Comparison of ENCODE assay signal across 16 cellular contexts in genomic region chr6:42259841-42260395, GRCh38. TPM values are rescaled to one million over a fixed set of nuclear protein-coding genes. Genes with fewer than 3 reads are reported as not detected.
DNase-seq lines count a peak whose midpoint lies in the region; ATAC-seq and TF ChIP-seq lines count a peak whose summit lies in the region.
"Had no signal": no experiment of that assay in that cellular context is flagged by ENCODE, and none has a peak within 500 bp of the region (broad histone marks: within the 10 kb centered on the region; RNA-seq: fewer than 3 reads in every experiment).

No MANE protein-coding gene starts in this region.

- peak overlapping the region; percentile 75 for H3K4me2 ChIP-seq in HCT116 (ENCODE audit: low read length)

- TF ChIP-seq CTCF in A673 (conservative IDR thresholded peaks at IDR 0.05; ENCODE audit: low read depth, low read length) (no peak), HCT116 (IDR thresholded peaks at IDR 0.05 in 2 of 3, conservative IDR thresholded peaks at IDR 0.05 in 1 of 3; ENCODE audit: borderline replicate concordance in 1 of 3, insufficient read depth in 1 of 3, low read depth in 2 of 3, low read length in 2 of 3) (no peak), adrenal gland (IDR thresholded peaks at IDR 0.05) (no peak), dorsolateral prefrontal cortex (IDR thresholded peaks at IDR 0.05 in 54 of 56, conservative IDR thresholded peaks at IDR 0.05 in 2 of 56; ENCODE audit: low read depth in 1 of 56, partially characterized antibody in 56 of 56) (no peak)

- H3K9me2 ChIP-seq in HCT116 (ENCODE audit: insufficient read depth) = no peaks in the 10 kb centered on the region

- H3K27ac ChIP-seq in A673 (ENCODE audit: low read depth, low read length, poor library complexity, severe bottlenecking) = peak overlapping the region; percentile 22
- H3K27ac ChIP-seq in HCT116 (ENCODE audit: low read depth, low read length) = peak overlapping the region; percentile 56
- peak overlapping the region in 3 of 5 donors; percentile 26 to 73 (median 47) for H3K27ac ChIP-seq in adrenal gland
- H3K27ac ChIP-seq in rectal smooth muscle tissue (ENCODE audit: low read depth, low read length) = no peak overlapping the region
- no peak overlapping the region for H3K27ac ChIP-seq in dorsolateral prefrontal cortex

- RAD21 ChIA-PET in HCT116 (lab: Charles Lee; ENCODE audit: low non-redundant PET in 1 of 2, low total read pairs in 2 of 2, uncharacterized antibody in 2 of 2, unreplicated experiment in 2 of 2) = interaction anchor here (1.5 to 2.8 kb wide), 2 partner anchors 288 kb away, joined by 8 to 18 read pairs; no protein-coding TSS in a partner anchor

- H3K27me3 Mint-ChIP-seq in activated naive CD4-positive, alpha-beta T cell treated with anti-CD3 and anti-CD28 coated beads, Interleukin-2, amount 10 ng/mL, durations not matched to agents 7 days and 5 days = no peaks in the 10 kb centered on the region
- H3K27me3 Mint-ChIP-seq in activated T-helper 17 cell treated with anti-CD3 and anti-CD28 coated beads, Interleukin-2, amount 50 U/mL, for 72 hours = no peaks in the 10 kb centered on the region
- H3K27me3 Mint-ChIP-seq: activated naive CD8-positive, alpha-beta T cell had no signal

- H3K4me3 Mint-ChIP-seq in activated naive CD4-positive, alpha-beta T cell treated with anti-CD3 and anti-CD28 coated beads, Interleukin-2, amount 10 ng/mL, durations not matched to agents 7 days and 5 days = no peak overlapping the region
- H3K4me3 Mint-ChIP-seq in activated T-helper 17 cell treated with anti-CD3 and anti-CD28 coated beads, Interleukin-2, amount 50 U/mL, for 72 hours = no peak overlapping the region
- H3K4me3 Mint-ChIP-seq: activated naive CD8-positive, alpha-beta T cell; mesothelial cell of epicardium; neural crest cell had no signal

- no peak overlapping the region for H3K27ac Mint-ChIP-seq in activated naive CD4-positive, alpha-beta T cell treated with anti-CD3 and anti-CD28 coated beads, Interleukin-2, amount 10 ng/mL, durations not matched to agents 7 days and 5 days
- no peak overlapping the region for H3K27ac Mint-ChIP-seq in activated T-helper 17 cell treated with anti-CD3 and anti-CD28 coated beads, Interleukin-2, amount 50 U/mL, for 72 hours
- H3K27ac Mint-ChIP-seq: activated naive CD8-positive, alpha-beta T cell; mesothelial cell of epicardium had no signal

- BruUV-seq in A673 (replicated peaks; lab: Mats Ljungman, UMichigan) (no TSS peak), HCT116 (replicated peaks; lab: Mats Ljungman, UMichigan) (TSS peak; percentile 47)

- H3K4me1 ChIP-seq in A673 (ENCODE audit: insufficient read depth, low read length, poor library complexity, severe bottlenecking) (peaks cover 18% of the 10 kb centered on the region), HCT116 (ENCODE audit: control insufficient read depth in 1 of 2, insufficient read depth in 2 of 2, low read length in 2 of 2) (peaks cover 8 to 23% of the 10 kb centered on the region in 2 experiments; a peak in 3 of 4 replicates), adrenal gland (replicated peaks in 1 of 2) (peaks cover 0 to 20% of the 10 kb centered on the region in 2 donors), rectal smooth muscle tissue (ENCODE audit: control insufficient read depth, insufficient read depth, low read length) (peaks cover 4% of the 10 kb centered on the region)
- H3K4me1 ChIP-seq: HAP-1 had no signal

- H2AFZ ChIP-seq in HCT116 (ENCODE audit: low read depth, low read length, poor library complexity, severe bottlenecking) = no peak overlapping the region

- TF ChIP-seq POLR2A in HCT116 (IDR thresholded peaks at IDR 0.05; ENCODE audit: borderline replicate concordance, extremely low read depth, insufficient read depth, insufficient read length) (no peak), adrenal gland (IDR thresholded peaks at IDR 0.05) (no peak)

- no peak for ATAC-seq in HCT116
- ATAC-seq in activated T-helper 17 cell treated with anti-CD3 and anti-CD28 coated beads, Interleukin-2, amount 50 U/mL, for 72 hours (replicated peaks) = no peak
- ATAC-seq in HG02763 (IDR thresholded peaks at IDR 0.05; ENCODE audit: unreplicated experiment) = no peak

- 76 to 81% (median 79%) methylated on average over 10 of the region's 10 CpGs for WGBS in adrenal gland, 4 donors

- CTCF ChIA-PET in A673 (lab: Charles Lee) = interaction anchor here (3.1 kb wide), 1 partner anchor 288 kb away, joined by 43 read pairs; no protein-coding TSS in a partner anchor
- CTCF ChIA-PET in HCT116 (lab: Charles Lee) = interaction anchor here (1.0 to 3.7 kb wide), 8 partner anchors 20 to 301 kb away, joined by 3 to 59 read pairs (median 4); no protein-coding TSS in a partner anchor
- CTCF ChIA-PET in activated naive CD4-positive, alpha-beta T cell treated with anti-CD3 and anti-CD28 coated beads, Interleukin-2, amount 10 ng/mL, durations not matched to agents 7 days and 5 days (lab: Charles Lee) = interaction anchor here (0.9 to 5.8 kb wide), 6 partner anchors 10 to 291 kb away, joined by 3 to 64 read pairs (median 5); no protein-coding TSS in a partner anchor

- intact Hi-C loops in A673 (cut with micrococcal nuclease; ENCODE audit: unreplicated experiment) = loop anchor here (2.0 to 5.0 kb wide), 3 partner anchors 191 to 287 kb away; partner anchors contain the start of gene TRERF1
- intact Hi-C loops in HCT116 (cut with micrococcal nuclease) = loop anchor here (5.0 kb wide), 2 partner anchors 192 to 272 kb away; partner anchors contain the start of gene TRERF1
- intact Hi-C loops in adrenal gland (cut with DNase I) = no loop called here
- intact Hi-C loops in dorsolateral prefrontal cortex (cut with DNase I) = loop anchor here (5.0 kb wide), 2 partner anchors 192 to 287 kb away; partner anchors contain the start of gene TRERF1 (in 1 of the 2)

- H3K79me2 ChIP-seq in HCT116 (ENCODE audit: insufficient read depth, low read length) = no peaks in the 10 kb centered on the region

- no peaks in the 10 kb centered on the region for H3K27me3 ChIP-seq in A673 (replicated peaks; ENCODE audit: insufficient read depth, low read depth, low read length, poor library complexity)
- H3K27me3 ChIP-seq in HCT116 (ENCODE audit: insufficient read depth, low read length) = no peaks in the 10 kb centered on the region
- H3K27me3 ChIP-seq in adrenal gland = no peaks in the 10 kb centered on the region
- H3K27me3 ChIP-seq in rectal smooth muscle tissue (ENCODE audit: control insufficient read depth, insufficient read depth, low read length) = no peaks in the 10 kb centered on the region
- no peaks in the 10 kb centered on the region for H3K27me3 ChIP-seq in dorsolateral prefrontal cortex
- H3K27me3 ChIP-seq: esophagus muscularis mucosa had no signal

- no peaks in the 10 kb centered on the region for H3K4me1 Mint-ChIP-seq in activated naive CD4-positive, alpha-beta T cell treated with anti-CD3 and anti-CD28 coated beads, Interleukin-2, amount 10 ng/mL, durations not matched to agents 7 days and 5 days
- no peaks in the 10 kb centered on the region for H3K4me1 Mint-ChIP-seq in activated T-helper 17 cell treated with anti-CD3 and anti-CD28 coated beads, Interleukin-2, amount 50 U/mL, for 72 hours

- DNase-seq in A673 (ENCODE audit: low spot score) (peak; percentile 75), HCT116 (ENCODE audit: low read depth, low spot score) (no peak), adrenal gland (no peak), dorsolateral prefrontal cortex (no peak)
- DNase-seq in activated naive CD4-positive, alpha-beta T cell treated with anti-CD3 and anti-CD28 coated beads, Interleukin-2, amount 10 ng/mL, durations not matched to agents 7 days and 5 days = no peak
- DNase-seq: activated CD4-positive, alpha-beta T cell treated with anti-CD3 and anti-CD28 coated beads for 4 hours; head of caudate nucleus; NCI-H446 had no signal

- peak overlapping the region; percentile 39 for H3K4me3 ChIP-seq in A673 (ENCODE audit: low read depth, low read length, poor library complexity, severe bottlenecking)
- peak overlapping the region; percentile 60 to 62 for H3K4me3 ChIP-seq in HCT116 (replicated peaks in 1 of 2; ENCODE audit: low read depth in 1 of 2, low read length in 2 of 2)
- no peak overlapping the region for H3K4me3 ChIP-seq in adrenal gland
- H3K4me3 ChIP-seq in rectal smooth muscle tissue (ENCODE audit: low read length) = peak overlapping the region; percentile 32
- peak overlapping the region in 1 of 59 donors; percentile 6 for H3K4me3 ChIP-seq in dorsolateral prefrontal cortex
- H3K4me3 ChIP-seq: esophagus muscularis mucosa, HAP-1 had no signal

- H4K20me1 ChIP-seq in HCT116 (ENCODE audit: insufficient read depth) = no peaks in the 10 kb centered on the region

- H3K36me3 Mint-ChIP-seq in activated naive CD4-positive, alpha-beta T cell treated with anti-CD3 and anti-CD28 coated beads, Interleukin-2, amount 10 ng/mL, durations not matched to agents 7 days and 5 days = peaks cover 14% of the 10 kb centered on the region
- peaks cover 27% of the 10 kb centered on the region for H3K36me3 Mint-ChIP-seq in activated T-helper 17 cell treated with anti-CD3 and anti-CD28 coated beads, Interleukin-2, amount 50 U/mL, for 72 hours (ENCODE audit: low read depth)

- no peak for TF ChIP-seq RAD21 in HCT116 (IDR thresholded peaks at IDR 0.05; ENCODE audit: low read depth)

- H3K36me3 ChIP-seq in A673 (ENCODE audit: insufficient read depth, low read length, poor library complexity, severe bottlenecking) (no peaks in the 10 kb centered on the region), HCT116 (ENCODE audit: control insufficient read depth in 1 of 2, insufficient read depth in 2 of 2, low read length in 2 of 2) (0 out of 4 replicates have a peak, but pooled peaks cover 0 to 4% of the 10 kb centered on the region in 2 experiments), adrenal gland (replicated peaks in 1 of 2) (no peaks in the 10 kb centered on the region), rectal smooth muscle tissue (ENCODE audit: control insufficient read depth, insufficient read depth, low read length) (peaks cover 2% of the 10 kb centered on the region)

- H3K9ac ChIP-seq in HCT116 (ENCODE audit: low read length) (peak overlapping the region; percentile 61), rectal smooth muscle tissue (ENCODE audit: low read length) (no peak overlapping the region)

- POLR2A ChIA-PET in A673 (lab: Charles Lee; ENCODE audit: low non-redundant PET) (no interaction called here), HCT116 (lab: Charles Lee) (interaction anchor here (1.1 to 1.5 kb wide), 3 partner anchors 34 to 304 kb away, joined by 3 to 9 read pairs (median 3); partner anchors contain the start of gene UBR2)

- H3K9me3 ChIP-seq in A673 (ENCODE audit: low read depth, low read length, poor library complexity, severe bottlenecking) (no peaks in the 10 kb centered on the region), HCT116 (ENCODE audit: control insufficient read depth in 1 of 2, insufficient read depth in 1 of 2, low read depth in 1 of 2, low read length in 2 of 2) (no peaks in the 10 kb centered on the region), adrenal gland (replicated peaks in 1 of 3) (no peaks in the 10 kb centered on the region)
- H3K9me3 ChIP-seq: esophagus muscularis mucosa, HAP-1 had no signal

- no peaks in the 10 kb centered on the region for H3K9me3 Mint-ChIP-seq in activated naive CD4-positive, alpha-beta T cell treated with anti-CD3 and anti-CD28 coated beads, Interleukin-2, amount 10 ng/mL, durations not matched to agents 7 days and 5 days
- no peaks in the 10 kb centered on the region for H3K9me3 Mint-ChIP-seq in activated T-helper 17 cell treated with anti-CD3 and anti-CD28 coated beads, Interleukin-2, amount 50 U/mL, for 72 hours
- H3K9me3 Mint-ChIP-seq: mesothelial cell of epicardium, neural crest cell had no signal

RNA-seq across cellular contexts. Expression of gene MRPS10, which starts 42.3 kb away (rescaled TPM):
- total RNA-seq in A673 (2021) (50.0 and 52.0 TPM in 2 replicates), HCT116 (2021; ENCODE audit: unreplicated experiment) (62.1 TPM), adrenal gland (10 to 100 TPM; 25.5 to 42.1 (median 34.0) TPM), dorsolateral prefrontal cortex (10 to 100 TPM; 18.8 to 41.4 (median 29.6) TPM)
- polyA plus RNA-seq in HCT116 (2012) = 24.8 and 34.6 TPM in 2 replicates
- 10 to 100 TPM; 14.7 to 67.4 (median 15.2) TPM for polyA plus RNA-seq in adrenal gland
- 10 to 100 TPM; 23.9 to 42.3 TPM for total RNA-seq in activated T-helper 17 cell treated with anti-CD3 and anti-CD28 coated beads, Interleukin-2, amount 50 U/mL, for 72 hours

Comparison
In these comparisons a context has a peak if more than half of its experiments do, and no peak if none do; other contexts are left out.
1. H3K27ac ChIP-seq: peak in A673 (single experiment), HCT116 (single experiment) and adrenal gland (3 of 5); none in rectal smooth muscle tissue (single experiment) and dorsolateral prefrontal cortex (0 of 59).
2. H3K4me3 ChIP-seq: peak in A673 (single experiment), HCT116 (2 of 2) and rectal smooth muscle tissue (single experiment); none in adrenal gland (0 of 4).
3. intact Hi-C loops: an anchor here in A673 (2.0 to 5.0 kb wide), HCT116 (5.0 kb wide) and dorsolateral prefrontal cortex (5.0 kb wide); none called in adrenal gland.